ENCODE assay signal across 21 cellular contexts in the genomic region with DNA sequence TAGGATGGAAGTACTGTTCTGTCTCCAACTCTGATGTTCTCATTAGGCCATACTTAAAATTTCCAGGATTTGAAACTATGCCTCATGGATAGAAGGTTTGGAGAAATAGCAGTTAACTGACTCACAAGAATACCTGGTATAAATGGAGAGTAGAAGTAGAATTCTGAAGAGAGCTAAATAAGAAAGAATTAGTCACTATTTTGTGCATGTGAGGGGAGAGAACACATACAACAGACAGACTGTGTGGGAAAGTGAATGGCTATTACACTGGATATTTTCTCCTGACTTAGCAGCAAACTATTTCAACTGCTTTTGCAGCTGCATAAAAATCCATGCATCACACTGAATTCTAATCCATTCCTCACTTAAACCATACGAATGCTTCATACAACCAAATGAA.
"Had no signal": no experiment of that assay in that cellular context is flagged by ENCODE, and none has a peak within 500 bp of the region (broad histone marks: within the 10 kb centered on the region; RNA-seq: fewer than 3 reads in every experiment).

No MANE protein-coding gene starts in this region.

- ATAC-seq: activated CD4-positive, CD25-positive, alpha-beta regulatory T cell treated with anti-CD3 and anti-CD28 coated beads, Interleukin-2, amount 50 U/mL, for 24 hours; activated CD8-positive, alpha-beta T cell treated with anti-CD3 and anti-CD28 coated beads for 36 hours; activated T-cell treated with anti-CD3 and anti-CD28 coated beads, Interleukin-2, amount 50 U/mL, for 72 hours; PC-3 had no signal

- DNase-seq: activated CD4-positive, alpha-beta T cell treated with anti-CD3 and anti-CD28 coated beads for 4 hours; activated CD8-positive, alpha-beta memory T cell treated with anti-CD3 and anti-CD28 coated beads, Interleukin-2, amount 50 U/mL, for 4 hours; activated CD8-positive, alpha-beta T cell treated with anti-CD3 and anti-CD28 coated beads for 36 hours; activated gamma-delta T cell treated with Interleukin-2 at 50 U/mL for 16 hours; activated naive CD4-positive, alpha-beta T cell treated with anti-CD3 and anti-CD28 coated beads, Interleukin-2, amount 10 ng/mL, durations not matched to agents 7 days and 5 days; activated naive CD8-positive, alpha-beta T cell treated with anti-CD3 and anti-CD28 coated beads for 36 hours; activated T-cell treated with anti-CD3 and anti-CD28 coated beads, Interleukin-2, amount 50 U/mL, for 72 hours; central memory CD4-positive, alpha-beta T cell; KG1; MV-4-11; NCI-H1092 treated with DMSO at 0.1 percent for 48 hours; NCI-H1417 treated with DMSO at 0.1 percent for 48 hours; NCI-H1694 treated with DMSO at 0.1 percent for 48 hours; NCI-H2029 treated with DMSO at 0.1 percent for 48 hours; NCI-H345; NCI-H510A; NCI-H526 treated with DMSO at 0.1 percent for 48 hours; NK-92 treated with Interleukin-12 subunit alpha and Interleukin-12 subunit beta, amount 100 ng/mL, for 24 hours; PC-3; SHP77 had no signal
